1 cellular context compared by ENCODE assay signal in genomic region chr12:74491374-74491773, GRCh38.
TF ChIP-seq lines count a peak whose summit lies in the region.

No MANE protein-coding gene starts in this region.

TF ChIP-seq in GM23338, 12 proteins besides CTCF, POLR2A, EP300 and RAD21 (continued from another document):
- no peak for TF ChIP-seq ZNF462 (CRISPR knock-in tag; IDR thresholded peaks at IDR 0.05)
- TF ChIP-seq REST (IDR thresholded peaks at IDR 0.05; ENCODE audit: unreplicated experiment) = no peak
- no peak for TF ChIP-seq JUNB (IDR thresholded peaks at IDR 0.05; ENCODE audit: unreplicated experiment)
- TF ChIP-seq ETS1 (IDR thresholded peaks at IDR 0.05) = no peak
- no peak for TF ChIP-seq NANOG (IDR thresholded peaks at IDR 0.05; ENCODE audit: borderline replicate concordance)
- no peak for TF ChIP-seq ZNF114 (CRISPR knock-in tag; IDR thresholded peaks at IDR 0.05)
- no peak for TF ChIP-seq EZH2 (IDR thresholded peaks at IDR 0.05; ENCODE audit: low read depth, unreplicated experiment)
- no peak for TF ChIP-seq EZH2phosphoT487 (IDR thresholded peaks at IDR 0.05; ENCODE audit: unreplicated experiment)
- TF ChIP-seq POLR2AphosphoS5 (IDR thresholded peaks at IDR 0.05; ENCODE audit: low read depth) = no peak
- no peak for TF ChIP-seq STAT1 (IDR thresholded peaks at IDR 0.05; ENCODE audit: unreplicated experiment)
- no peak for TF ChIP-seq CREB1 (CRISPR knock-in tag; IDR thresholded peaks at IDR 0.05; ENCODE audit: low read depth)
